In the genomic region with DNA sequence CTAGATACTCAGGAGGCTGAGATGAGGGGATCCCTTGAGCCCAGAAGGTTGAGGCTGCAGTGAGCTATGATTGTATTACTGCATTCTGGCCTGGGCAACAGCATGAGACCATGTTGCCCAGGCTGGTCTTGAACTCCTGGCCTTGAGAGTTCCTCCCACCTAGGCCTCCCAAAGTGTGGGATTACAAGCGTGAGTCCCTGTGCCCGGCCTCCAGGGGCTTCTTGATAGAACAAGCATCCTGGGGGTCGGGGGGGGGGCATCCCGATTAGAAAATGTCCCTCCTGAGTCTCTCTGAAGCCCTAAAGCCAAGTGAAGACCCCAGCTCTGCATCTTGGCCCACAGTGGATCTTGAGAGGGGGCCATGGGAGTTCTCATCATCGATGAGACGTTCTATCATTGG, we compare ENCODE assay signal across 1 cellular context.
TF ChIP-seq lines count a peak whose summit lies in the region.

No MANE protein-coding gene starts in this region.

TF ChIP-seq in GM23338, 12 proteins besides CTCF, POLR2A, EP300 and RAD21 (continued from another document):
- TF ChIP-seq, protein P1, sequence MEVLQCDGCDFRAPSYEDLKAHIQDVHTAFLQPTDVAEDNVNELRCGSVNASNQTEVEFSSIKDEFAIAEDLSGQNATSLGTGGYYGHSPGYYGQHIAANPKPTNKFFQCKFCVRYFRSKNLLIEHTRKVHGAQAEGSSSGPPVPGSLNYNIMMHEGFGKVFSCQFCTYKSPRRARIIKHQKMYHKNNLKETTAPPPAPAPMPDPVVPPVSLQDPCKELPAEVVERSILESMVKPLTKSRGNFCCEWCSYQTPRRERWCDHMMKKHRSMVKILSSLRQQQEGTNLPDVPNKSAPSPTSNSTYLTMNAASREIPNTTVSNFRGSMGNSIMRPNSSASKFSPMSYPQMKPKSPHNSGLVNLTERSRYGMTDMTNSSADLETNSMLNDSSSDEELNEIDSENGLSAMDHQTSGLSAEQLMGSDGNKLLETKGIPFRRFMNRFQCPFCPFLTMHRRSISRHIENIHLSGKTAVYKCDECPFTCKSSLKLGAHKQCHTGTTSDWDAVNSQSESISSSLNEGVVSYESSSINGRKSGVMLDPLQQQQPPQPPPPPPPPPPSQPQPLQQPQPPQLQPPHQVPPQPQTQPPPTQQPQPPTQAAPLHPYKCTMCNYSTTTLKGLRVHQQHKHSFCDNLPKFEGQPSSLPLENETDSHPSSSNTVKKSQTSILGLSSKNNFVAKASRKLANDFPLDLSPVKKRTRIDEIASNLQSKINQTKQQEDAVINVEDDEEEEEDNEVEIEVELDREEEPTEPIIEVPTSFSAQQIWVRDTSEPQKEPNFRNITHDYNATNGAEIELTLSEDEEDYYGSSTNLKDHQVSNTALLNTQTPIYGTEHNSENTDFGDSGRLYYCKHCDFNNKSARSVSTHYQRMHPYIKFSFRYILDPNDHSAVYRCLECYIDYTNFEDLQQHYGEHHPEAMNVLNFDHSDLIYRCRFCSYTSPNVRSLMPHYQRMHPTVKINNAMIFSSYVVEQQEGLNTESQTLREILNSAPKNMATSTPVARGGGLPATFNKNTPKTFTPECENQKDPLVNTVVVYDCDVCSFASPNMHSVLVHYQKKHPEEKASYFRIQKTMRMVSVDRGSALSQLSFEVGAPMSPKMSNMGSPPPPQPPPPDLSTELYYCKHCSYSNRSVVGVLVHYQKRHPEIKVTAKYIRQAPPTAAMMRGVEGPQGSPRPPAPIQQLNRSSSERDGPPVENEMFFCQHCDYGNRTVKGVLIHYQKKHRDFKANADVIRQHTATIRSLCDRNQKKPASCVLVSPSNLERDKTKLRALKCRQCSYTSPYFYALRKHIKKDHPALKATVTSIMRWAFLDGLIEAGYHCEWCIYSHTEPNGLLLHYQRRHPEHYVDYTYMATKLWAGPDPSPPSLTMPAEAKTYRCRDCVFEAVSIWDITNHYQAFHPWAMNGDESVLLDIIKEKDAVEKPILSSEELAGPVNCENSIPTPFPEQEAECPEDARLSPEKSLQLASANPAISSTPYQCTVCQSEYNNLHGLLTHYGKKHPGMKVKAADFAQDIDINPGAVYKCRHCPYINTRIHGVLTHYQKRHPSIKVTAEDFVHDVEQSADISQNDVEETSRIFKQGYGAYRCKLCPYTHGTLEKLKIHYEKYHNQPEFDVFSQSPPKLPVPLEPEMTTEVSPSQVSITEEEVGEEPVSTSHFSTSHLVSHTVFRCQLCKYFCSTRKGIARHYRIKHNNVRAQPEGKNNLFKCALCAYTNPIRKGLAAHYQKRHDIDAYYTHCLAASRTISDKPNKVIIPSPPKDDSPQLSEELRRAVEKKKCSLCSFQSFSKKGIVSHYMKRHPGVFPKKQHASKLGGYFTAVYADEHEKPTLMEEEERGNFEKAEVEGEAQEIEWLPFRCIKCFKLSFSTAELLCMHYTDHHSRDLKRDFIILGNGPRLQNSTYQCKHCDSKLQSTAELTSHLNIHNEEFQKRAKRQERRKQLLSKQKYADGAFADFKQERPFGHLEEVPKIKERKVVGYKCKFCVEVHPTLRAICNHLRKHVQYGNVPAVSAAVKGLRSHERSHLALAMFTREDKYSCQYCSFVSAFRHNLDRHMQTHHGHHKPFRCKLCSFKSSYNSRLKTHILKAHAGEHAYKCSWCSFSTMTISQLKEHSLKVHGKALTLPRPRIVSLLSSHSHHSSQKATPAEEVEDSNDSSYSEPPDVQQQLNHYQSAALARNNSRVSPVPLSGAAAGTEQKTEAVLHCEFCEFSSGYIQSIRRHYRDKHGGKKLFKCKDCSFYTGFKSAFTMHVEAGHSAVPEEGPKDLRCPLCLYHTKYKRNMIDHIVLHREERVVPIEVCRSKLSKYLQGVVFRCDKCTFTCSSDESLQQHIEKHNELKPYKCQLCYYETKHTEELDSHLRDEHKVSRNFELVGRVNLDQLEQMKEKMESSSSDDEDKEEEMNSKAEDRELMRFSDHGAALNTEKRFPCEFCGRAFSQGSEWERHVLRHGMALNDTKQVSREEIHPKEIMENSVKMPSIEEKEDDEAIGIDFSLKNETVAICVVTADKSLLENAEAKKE (CRISPR knock-in tag; IDR thresholded peaks at IDR 0.05) = no peak
- TF ChIP-seq, protein P2, sequence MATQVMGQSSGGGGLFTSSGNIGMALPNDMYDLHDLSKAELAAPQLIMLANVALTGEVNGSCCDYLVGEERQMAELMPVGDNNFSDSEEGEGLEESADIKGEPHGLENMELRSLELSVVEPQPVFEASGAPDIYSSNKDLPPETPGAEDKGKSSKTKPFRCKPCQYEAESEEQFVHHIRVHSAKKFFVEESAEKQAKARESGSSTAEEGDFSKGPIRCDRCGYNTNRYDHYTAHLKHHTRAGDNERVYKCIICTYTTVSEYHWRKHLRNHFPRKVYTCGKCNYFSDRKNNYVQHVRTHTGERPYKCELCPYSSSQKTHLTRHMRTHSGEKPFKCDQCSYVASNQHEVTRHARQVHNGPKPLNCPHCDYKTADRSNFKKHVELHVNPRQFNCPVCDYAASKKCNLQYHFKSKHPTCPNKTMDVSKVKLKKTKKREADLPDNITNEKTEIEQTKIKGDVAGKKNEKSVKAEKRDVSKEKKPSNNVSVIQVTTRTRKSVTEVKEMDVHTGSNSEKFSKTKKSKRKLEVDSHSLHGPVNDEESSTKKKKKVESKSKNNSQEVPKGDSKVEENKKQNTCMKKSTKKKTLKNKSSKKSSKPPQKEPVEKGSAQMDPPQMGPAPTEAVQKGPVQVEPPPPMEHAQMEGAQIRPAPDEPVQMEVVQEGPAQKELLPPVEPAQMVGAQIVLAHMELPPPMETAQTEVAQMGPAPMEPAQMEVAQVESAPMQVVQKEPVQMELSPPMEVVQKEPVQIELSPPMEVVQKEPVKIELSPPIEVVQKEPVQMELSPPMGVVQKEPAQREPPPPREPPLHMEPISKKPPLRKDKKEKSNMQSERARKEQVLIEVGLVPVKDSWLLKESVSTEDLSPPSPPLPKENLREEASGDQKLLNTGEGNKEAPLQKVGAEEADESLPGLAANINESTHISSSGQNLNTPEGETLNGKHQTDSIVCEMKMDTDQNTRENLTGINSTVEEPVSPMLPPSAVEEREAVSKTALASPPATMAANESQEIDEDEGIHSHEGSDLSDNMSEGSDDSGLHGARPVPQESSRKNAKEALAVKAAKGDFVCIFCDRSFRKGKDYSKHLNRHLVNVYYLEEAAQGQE (IDR thresholded peaks at IDR 0.05; ENCODE audit: unreplicated experiment) = no peak
- TF ChIP-seq EZH2 (IDR thresholded peaks at IDR 0.05; ENCODE audit: low read depth, unreplicated experiment) (no peak), POLR2AphosphoS5 (IDR thresholded peaks at IDR 0.05; ENCODE audit: low read depth) (no peak), ZNF114 (CRISPR knock-in tag; IDR thresholded peaks at IDR 0.05) (no peak), STAT1 (IDR thresholded peaks at IDR 0.05; ENCODE audit: unreplicated experiment) (no peak), JUNB (IDR thresholded peaks at IDR 0.05; ENCODE audit: unreplicated experiment) (no peak), EZH2phosphoT487 (IDR thresholded peaks at IDR 0.05; ENCODE audit: unreplicated experiment) (no peak), CREB1 (CRISPR knock-in tag; IDR thresholded peaks at IDR 0.05; ENCODE audit: low read depth) (no peak)
- TF ChIP-seq, protein P3, sequence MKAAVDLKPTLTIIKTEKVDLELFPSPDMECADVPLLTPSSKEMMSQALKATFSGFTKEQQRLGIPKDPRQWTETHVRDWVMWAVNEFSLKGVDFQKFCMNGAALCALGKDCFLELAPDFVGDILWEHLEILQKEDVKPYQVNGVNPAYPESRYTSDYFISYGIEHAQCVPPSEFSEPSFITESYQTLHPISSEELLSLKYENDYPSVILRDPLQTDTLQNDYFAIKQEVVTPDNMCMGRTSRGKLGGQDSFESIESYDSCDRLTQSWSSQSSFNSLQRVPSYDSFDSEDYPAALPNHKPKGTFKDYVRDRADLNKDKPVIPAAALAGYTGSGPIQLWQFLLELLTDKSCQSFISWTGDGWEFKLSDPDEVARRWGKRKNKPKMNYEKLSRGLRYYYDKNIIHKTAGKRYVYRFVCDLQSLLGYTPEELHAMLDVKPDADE (IDR thresholded peaks at IDR 0.05) = no peak
TF ChIP-seq in GM23338: peak in this region for 0.
